Comparison of ENCODE assay signal across 10 cellular contexts in the genomic region with DNA sequence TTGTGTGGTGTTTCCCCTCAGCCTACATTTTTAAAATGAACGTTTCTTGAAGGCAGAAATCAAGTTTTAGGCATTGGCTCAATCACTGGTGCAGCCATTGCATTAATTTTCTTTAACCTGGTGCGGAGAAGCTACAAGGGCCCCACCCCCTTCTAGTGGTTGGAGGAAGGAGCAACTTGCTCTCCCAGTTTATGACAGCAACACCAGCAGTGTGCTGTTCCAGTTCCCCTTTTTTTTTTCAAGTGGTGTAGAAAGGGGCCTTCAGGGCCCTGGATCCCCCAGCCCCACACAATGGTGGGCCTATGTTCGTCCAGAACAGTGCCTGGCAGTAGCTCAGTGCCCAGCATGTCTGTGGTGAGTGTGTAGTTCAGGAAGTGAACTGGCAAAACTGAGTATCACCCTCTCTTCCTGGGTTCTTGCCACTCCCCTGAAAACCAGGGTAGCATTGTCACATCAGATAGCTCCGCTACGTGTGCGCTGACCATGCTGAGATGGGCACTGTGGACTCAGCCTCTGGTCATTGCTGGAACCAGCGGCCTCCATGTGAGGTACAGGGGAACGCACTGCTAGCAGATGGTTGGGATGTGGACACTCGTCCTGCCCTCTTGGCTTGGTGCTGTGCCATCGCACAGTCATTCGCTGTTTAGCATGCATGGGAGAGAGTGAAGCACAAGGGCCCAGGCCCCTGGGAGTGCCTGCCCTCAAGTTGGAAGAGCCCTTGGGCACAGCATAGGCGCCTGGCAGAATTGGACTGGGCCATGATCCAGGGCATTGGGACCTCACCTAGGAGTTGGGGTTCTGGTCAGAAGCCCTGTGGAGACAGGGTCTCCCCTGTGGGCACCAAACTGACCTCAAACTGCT. TPM values are rescaled to one million over a fixed set of nuclear protein-coding genes. Genes with fewer than 3 reads are reported as not detected.
DNase-seq lines count a peak whose midpoint lies in the region; ATAC-seq, FAIRE-seq and TF ChIP-seq lines count a peak whose summit lies in the region.
"Had no signal": no experiment of that assay in that cellular context is flagged by ENCODE, and none has a peak within 500 bp of the region (broad histone marks: within the 10 kb centered on the region; RNA-seq: fewer than 3 reads in every experiment).

No MANE protein-coding gene starts in this region.

- peaks cover 64 to 76% (median 73%) of the 10 kb centered on the region in 3 donors for H3K4me1 ChIP-seq in pancreas

- no peak for TF ChIP-seq POLR2A in NB4 (IDR thresholded peaks at IDR 0.05; ENCODE audit: extremely low read depth, insufficient read length)

- TF ChIP-seq CTCF in NB4 (IDR thresholded peaks at IDR 0.05; ENCODE audit: low read depth, low read length), result no peak
- TF ChIP-seq CTCF in coronary artery (IDR thresholded peaks at IDR 0.05), result no peak
- no peak for TF ChIP-seq CTCF in pancreas (IDR thresholded peaks at IDR 0.05)
- TF ChIP-seq CTCF in omental fat pad (IDR thresholded peaks at IDR 0.05), result no peak

- WGBS in pancreas, 2 donors, result 32 to 39% methylated on average over 12 of the region's 12 CpGs

- no peaks in the 10 kb centered on the region for H3K27me3 ChIP-seq in pancreas

- H3K9me3 ChIP-seq in pancreas, result no peaks in the 10 kb centered on the region

- intact Hi-C loops in pancreas (cut with DNase I), result no loop called here

- ATAC-seq in pancreas (peak; percentile 7 to 28 (median 8)), omental fat pad (ENCODE audit: low FRiP score) (no peak), GM19467 (IDR thresholded peaks at IDR 0.05; ENCODE audit: unreplicated experiment) (no peak)

- no peak for FAIRE-seq in pancreas (lab: Jason Lieb, UNC)
- FAIRE-seq: G401.6 had no signal

- H3K4me3 ChIP-seq in NB4 (ENCODE audit: low read depth, low read length), result peak overlapping the region; percentile 13
- peak overlapping the region; percentile 1 for H3K4me3 ChIP-seq in coronary artery
- H3K4me3 ChIP-seq in pancreas, result peak overlapping the region in 2 of 4 donors; percentile 8 to 20

- no peaks in the 10 kb centered on the region for H3K36me3 ChIP-seq in pancreas

- DNase-seq in GF-D8 (lab: John Stamatoyannopoulos, UW) (peak; percentile 45), NB4 (ENCODE audit: low read depth) (peak; percentile 81), coronary artery (ENCODE audit: low spot score) (peak; percentile 70), pancreas (peak in 3 of 6 donors; percentile 32 to 66 (median 46)), omental fat pad (ENCODE audit: low spot score) (no peak), NCI-H2227 (lab: John Stamatoyannopoulos, UW; ENCODE audit: unreplicated experiment) (no peak), dedifferentiated amniotic fluid mesenchymal stem cell (ENCODE audit: extremely low spot score) (no peak)
- DNase-seq: NCI-H2107 had no signal

- H3K27ac ChIP-seq in coronary artery, result no peak overlapping the region
- peak overlapping the region in 1 of 4 donors; percentile 44 for H3K27ac ChIP-seq in pancreas

RNA-seq across cellular contexts. Expression of a gene that starts 7.2 kb away (rescaled TPM):
- total RNA-seq in pancreas, result 100 to 1,000 TPM; 160 to 251 (median 205) TPM
- polyA plus RNA-seq in pancreas, result 100 to 1,000 TPM; 167 to 234 TPM
- total RNA-seq in omental fat pad, result 100 to 1,000 TPM; 273 to 440 (median 369) TPM

RNA-seq across cellular contexts. Expression of a gene that starts 13.4 kb away (rescaled TPM):
- total RNA-seq in pancreas (1 to 10 TPM; 6.3 to 9.3 (median 7.8) TPM), omental fat pad (10 to 100 TPM in 2 of 4 donors, 1 to 10 TPM in 2; 5.1 to 17.2 (median 8.8) TPM)
- polyA plus RNA-seq in pancreas, result 10 to 100 TPM; 18.9 to 33.2 TPM

RNA-seq across cellular contexts. Expression of a gene that starts 19.3 kb away (rescaled TPM):
- total RNA-seq in pancreas, result 10 to 100 TPM; 18.1 to 24.7 (median 23.9) TPM
- polyA plus RNA-seq in pancreas, result 100 to 1,000 TPM; 103 to 113 TPM
- 10 to 100 TPM; 47.1 to 95.5 (median 71.7) TPM for total RNA-seq in omental fat pad

RNA-seq across cellular contexts. Expression of a gene that starts 50.3 kb away (rescaled TPM):
- total RNA-seq in pancreas (100 to 1,000 TPM in 2 of 6 donors, 10 to 100 TPM in 4; 71.5 to 114 (median 98.6) TPM), omental fat pad (100 to 1,000 TPM; 285 to 404 (median 308) TPM)
- 100 to 1,000 TPM; 317 TPM for polyA plus RNA-seq in pancreas

RNA-seq across cellular contexts. Expression of a gene that starts 60.0 kb away (rescaled TPM):
- total RNA-seq in pancreas (under 1 TPM; 0.08 to 0.69 (median 0.34) TPM), omental fat pad (1 to 10 TPM; 1.9 to 5.5 (median 2.9) TPM)
- polyA plus RNA-seq in pancreas, result under 1 TPM; 0.59 to 0.80 TPM

Comparison
In these comparisons a context has a peak if more than half of its experiments do, and no peak if none do; other contexts are left out.
1. DNase-seq: peak in GF-D8 (single experiment), NB4 (single experiment) and coronary artery (single experiment); none in omental fat pad (single experiment), NCI-H2227 (single experiment) and dedifferentiated amniotic fluid mesenchymal stem cell (single experiment).
2. ATAC-seq: peak in pancreas (4 of 4); none in omental fat pad (single experiment) and GM19467 (single experiment).